Comparison of ENCODE assay signal across 26 cellular contexts in genomic region chr3:107283948-107284347, GRCh38.
DNase-seq lines count a peak whose midpoint lies in the region; ATAC-seq and TF ChIP-seq lines count a peak whose summit lies in the region.
"Had no signal": no experiment of that assay in that cellular context is flagged by ENCODE, and none has a peak within 500 bp of the region (broad histone marks: within the 10 kb centered on the region; RNA-seq: fewer than 3 reads in every experiment).

No MANE protein-coding gene starts in this region.

- H3K36me3 ChIP-seq in left ventricle myocardium inferior = no peaks in the 10 kb centered on the region
- no peaks in the 10 kb centered on the region for H3K36me3 ChIP-seq in brain microvascular endothelial cell (replicated peaks)
- H3K36me3 ChIP-seq in heart left ventricle = no peaks in the 10 kb centered on the region
- H3K36me3 ChIP-seq in smooth muscle cell (ENCODE audit: low read depth) = no peaks in the 10 kb centered on the region
- H3K36me3 ChIP-seq: adrenal gland, left lung, neutrophil, right lobe of liver, SJCRH30 had no signal

- no peaks in the 10 kb centered on the region for H3K27me3 ChIP-seq in left ventricle myocardium inferior (ENCODE audit: low read depth)
- H3K27me3 ChIP-seq in brain microvascular endothelial cell (replicated peaks) = no peaks in the 10 kb centered on the region
- H3K27me3 ChIP-seq in heart left ventricle = no peaks in the 10 kb centered on the region
- H3K27me3 ChIP-seq in smooth muscle cell (ENCODE audit: low read depth) = no peaks in the 10 kb centered on the region
- H3K27me3 ChIP-seq: adrenal gland, left lung, neutrophil, right lobe of liver, SJCRH30 had no signal

- H3K4me1 ChIP-seq in left ventricle myocardium inferior (peaks cover 23% of the 10 kb centered on the region), heart left ventricle (peaks cover 0 to 17% (median 0%) of the 10 kb centered on the region in 12 donors), smooth muscle cell (ENCODE audit: low read depth) (peaks cover 21% of the 10 kb centered on the region)
- H3K4me1 ChIP-seq: adrenal gland, left lung, right lobe of liver, SJCRH30 had no signal

- WGBS in heart left ventricle, 4 donors = 30 to 44% (median 39%) methylated on average over 3 of the region's 3 CpGs
- 31% methylated on average over 3 of the region's 3 CpGs for WGBS in smooth muscle cell (ENCODE audit: low lambda C conversion rate)

- in situ Hi-C loops in brain microvascular endothelial cell (cut with HindIII; ENCODE audit: low pct_ligation_motif_present, low sequenced_read_pairs) = no loop called here

- TF ChIP-seq POLR2A in heart left ventricle (IDR thresholded peaks at IDR 0.05) = no peak

- intact Hi-C loops in Right ventricle myocardium superior (cut with DNase I) = no loop called here
- intact Hi-C loops in left ventricle myocardium inferior (cut with micrococcal nuclease) = no loop called here
- intact Hi-C loops in heart left ventricle (cut with DNase I) = no loop called here

- no peaks in the 10 kb centered on the region for H3K79me2 ChIP-seq in smooth muscle cell (ENCODE audit: low read depth)

- no peak for TF ChIP-seq CTCF in left ventricle myocardium inferior (IDR thresholded peaks at IDR 0.05; ENCODE audit: borderline replicate concordance)
- TF ChIP-seq CTCF in brain microvascular endothelial cell (IDR thresholded peaks at IDR 0.05; ENCODE audit: low read depth, low read length, missing control alignments) = no peak
- TF ChIP-seq CTCF in heart left ventricle (IDR thresholded peaks at IDR 0.05) = no peak
- no peak for TF ChIP-seq CTCF in smooth muscle cell (IDR thresholded peaks at IDR 0.05; ENCODE audit: borderline replicate concordance, insufficient read depth, poor library complexity, severe bottlenecking)

- H3K27ac ChIP-seq in left ventricle myocardium inferior (replicated peaks) (no peak overlapping the region), brain microvascular endothelial cell (peak overlapping the region; percentile 67), heart left ventricle (no peak overlapping the region), smooth muscle cell (ENCODE audit: low read depth) (peak overlapping the region; percentile 92), caudate nucleus (ENCODE audit: low read depth, low read length) (no peak overlapping the region)
- H3K27ac ChIP-seq: left lung, neutrophil, right lobe of liver, SJCRH30 had no signal

- ATAC-seq in Right ventricle myocardium superior (ENCODE audit: poor library complexity) (peak; percentile 88), heart left ventricle (peak; percentile 43 to 88 (median 66)), GM21825 (IDR thresholded peaks at IDR 0.05; ENCODE audit: unreplicated experiment) (no peak)
- ATAC-seq: activated CD4-positive, alpha-beta T cell treated with anti-CD3 and anti-CD28 coated beads for 36 hours; activated CD8-positive, alpha-beta T cell treated with anti-CD3 and anti-CD28 coated beads, Interleukin-2, amount 10 ng/mL, durations not matched to agents 7 days and 5 days; activated T-helper 17 cell treated with anti-CD3 and anti-CD28 coated beads, Interleukin-2, amount 50 U/mL, for 72 hours; GM12878; HCT116; right lobe of liver had no signal

- peaks cover 8% of the 10 kb centered on the region for H3F3A ChIP-seq in smooth muscle cell (ENCODE audit: low read depth)

- peaks cover 5% of the 10 kb centered on the region for H3K9me3 ChIP-seq in left ventricle myocardium inferior (replicated peaks)
- peaks cover 0 to 3% (median 0%) of the 10 kb centered on the region in 12 donors for H3K9me3 ChIP-seq in heart left ventricle
- no peaks in the 10 kb centered on the region for H3K9me3 ChIP-seq in smooth muscle cell (replicated peaks; ENCODE audit: low read depth)
- H3K9me3 ChIP-seq: adrenal gland, left lung, neutrophil, right lobe of liver, SJCRH30 had no signal

- no peaks in the 10 kb centered on the region for H4K20me1 ChIP-seq in smooth muscle cell (ENCODE audit: low read depth)

- DNase-seq in Right ventricle myocardium superior = no peak
- no peak for DNase-seq in left ventricle myocardium inferior
- peak; percentile 41 for DNase-seq in brain microvascular endothelial cell
- DNase-seq in heart left ventricle = no peak
- DNase-seq in smooth muscle cell (lab: John Stamatoyannopoulos, UW; ENCODE audit: unreplicated experiment) = no peak
- no peak for DNase-seq in anterior cingulate cortex (lab: John Stamatoyannopoulos, UW)
- DNase-seq in caudate nucleus (lab: John Stamatoyannopoulos, UW) = no peak
- DNase-seq: activated CD4-positive, alpha-beta T cell treated with anti-CD3 and anti-CD28 coated beads for 36 hours; activated CD8-positive, alpha-beta T cell treated with anti-CD3 and anti-CD28 coated beads, Interleukin-2, amount 10 ng/mL, durations not matched to agents 7 days and 5 days; activated naive CD4-positive, alpha-beta T cell treated with anti-CD3 and anti-CD28 coated beads, Interleukin-2, amount 10 ng/mL, durations not matched to agents 7 days and 5 days; adrenal gland; DMS 273 treated with DMSO at 0.1 percent for 48 hours; islet precursor cell; left lung; MV-4-11; NCI-H146; NCI-H526 treated with DMSO at 0.1 percent for 48 hours; right lobe of liver; SJCRH30; stimulated activated CD4-positive, alpha-beta T cell treated with anti-CD3 and anti-CD28 coated beads, Interleukin-4, amount 100 ng/mL, for 1 hour; T-helper 9 cell had no signal

- H3K9ac ChIP-seq in smooth muscle cell (ENCODE audit: low read depth) = peak overlapping the region; percentile 76

- no peak overlapping the region for H3K4me3 ChIP-seq in left ventricle myocardium inferior
- no peak overlapping the region for H3K4me3 ChIP-seq in brain microvascular endothelial cell (ENCODE audit: low read depth, low read length)
- H3K4me3 ChIP-seq in heart left ventricle = no peak overlapping the region
- H3K4me3 ChIP-seq in smooth muscle cell = no peak overlapping the region
- H3K4me3 ChIP-seq: adrenal gland, GM12878, left lung, right lobe of liver, SJCRH30 had no signal

- H2AFZ ChIP-seq in smooth muscle cell (ENCODE audit: low read depth) = no peak overlapping the region

- peak overlapping the region; percentile 49 for H3K4me2 ChIP-seq in smooth muscle cell

Comparison
In these comparisons a context has a peak if more than half of its experiments do, and no peak if none do; other contexts are left out.
1. H3K27ac ChIP-seq: peak in brain microvascular endothelial cell (single experiment) and smooth muscle cell (single experiment); none in left ventricle myocardium inferior (single experiment), heart left ventricle (0 of 12) and caudate nucleus (single experiment).